9 cellular contexts compared by ENCODE assay signal in genomic region chr20:31515072-31515774, GRCh38. TPM values are rescaled to one million over a fixed set of nuclear protein-coding genes. Genes with fewer than 3 reads are reported as not detected.
DNase-seq lines count a peak whose midpoint lies in the region; ATAC-seq and TF ChIP-seq lines count a peak whose summit lies in the region.
"Had no signal": no experiment of that assay in that cellular context is flagged by ENCODE, and none has a peak within 500 bp of the region (broad histone marks: within the 10 kb centered on the region; RNA-seq: fewer than 3 reads in every experiment).

No MANE protein-coding gene starts in this region.

- H3K9ac ChIP-seq in smooth muscle cell (ENCODE audit: low read depth): peak overlapping the region; percentile 95

- H3K79me2 ChIP-seq in hepatocyte (peaks cover 59% of the 10 kb centered on the region), smooth muscle cell (ENCODE audit: low read depth) (peaks cover 60% of the 10 kb centered on the region)

- no peaks in the 10 kb centered on the region for H3F3A ChIP-seq in smooth muscle cell (ENCODE audit: low read depth)

- no peak for TF ChIP-seq POLR2A in Peyer's patch (IDR thresholded peaks at IDR 0.05)

- no peaks in the 10 kb centered on the region for H3K27me3 ChIP-seq in Peyer's patch
- no peaks in the 10 kb centered on the region for H3K27me3 ChIP-seq in hepatocyte
- H3K27me3 ChIP-seq in smooth muscle cell (ENCODE audit: low read depth): no peaks in the 10 kb centered on the region

- DNase-seq in Peyer's patch (no peak), hepatocyte (ENCODE audit: low spot score) (no peak), smooth muscle cell (lab: John Stamatoyannopoulos, UW; ENCODE audit: unreplicated experiment) (no peak), NCI-H2029 (lab: John Stamatoyannopoulos, UW) (no peak), DMS153 treated with DMSO at 0.1 percent for 48 hours (lab: John Stamatoyannopoulos, UW; ENCODE audit: unreplicated experiment) (no peak)

- H3K4me3 ChIP-seq in Peyer's patch: peak overlapping the region; percentile 56 to 97 (median 94)
- H3K4me3 ChIP-seq in hepatocyte: peak overlapping the region; percentile 89
- peak overlapping the region; percentile 83 for H3K4me3 ChIP-seq in smooth muscle cell

- TF ChIP-seq CTCF in Peyer's patch (IDR thresholded peaks at IDR 0.05) (no peak), hepatocyte (IDR thresholded peaks at IDR 0.05; ENCODE audit: poor library complexity) (no peak), smooth muscle cell (IDR thresholded peaks at IDR 0.05; ENCODE audit: borderline replicate concordance, insufficient read depth, poor library complexity, severe bottlenecking) (no peak)

- H3K4me2 ChIP-seq in hepatocyte: peak overlapping the region; percentile 95
- peak overlapping the region; percentile 96 for H3K4me2 ChIP-seq in smooth muscle cell

- H4K20me1 ChIP-seq in hepatocyte (ENCODE audit: insufficient read depth, poor library complexity, severe bottlenecking) (peaks cover 33% of the 10 kb centered on the region), smooth muscle cell (ENCODE audit: low read depth) (peaks cover 53% of the 10 kb centered on the region)

- H3K4me1 ChIP-seq in Peyer's patch (peaks cover 3 to 33% (median 12%) of the 10 kb centered on the region in 4 donors), hepatocyte (ENCODE audit: insufficient read depth) (peaks cover 26% of the 10 kb centered on the region), smooth muscle cell (ENCODE audit: low read depth) (peaks cover 17% of the 10 kb centered on the region)

- H3K9me3 ChIP-seq in Peyer's patch (no peaks in the 10 kb centered on the region), hepatocyte (ENCODE audit: low read depth) (no peaks in the 10 kb centered on the region), smooth muscle cell (replicated peaks; ENCODE audit: low read depth) (no peaks in the 10 kb centered on the region)

- H3K27ac ChIP-seq in Peyer's patch (peak overlapping the region; percentile 63 to 86 (median 81)), hepatocyte (peak overlapping the region; percentile 83), smooth muscle cell (ENCODE audit: low read depth) (peak overlapping the region; percentile 80)

- ATAC-seq in GM19455 (IDR thresholded peaks at IDR 0.05; ENCODE audit: unreplicated experiment) (peak; percentile 6), GM18498 (IDR thresholded peaks at IDR 0.05; ENCODE audit: unreplicated experiment) (no peak), GM21717 (IDR thresholded peaks at IDR 0.05; ENCODE audit: unreplicated experiment) (no peak)

- WGBS in hepatocyte (ENCODE audit: low lambda C conversion rate, missing lambda C conversion rate): 32% methylated on average over 4 of the region's 4 CpGs
- WGBS in smooth muscle cell (ENCODE audit: low lambda C conversion rate): 28% methylated on average over 4 of the region's 4 CpGs

- H3K9me2 ChIP-seq in hepatocyte (replicated peaks; ENCODE audit: insufficient read depth): no peaks in the 10 kb centered on the region

- peaks cover 0 to 3% (median 0%) of the 10 kb centered on the region in 3 donors for H3K36me3 ChIP-seq in Peyer's patch
- H3K36me3 ChIP-seq in hepatocyte (replicated peaks; ENCODE audit: insufficient read depth, low read depth): no peaks in the 10 kb centered on the region
- H3K36me3 ChIP-seq in smooth muscle cell (ENCODE audit: low read depth): no peaks in the 10 kb centered on the region

- H2AFZ ChIP-seq in hepatocyte: peak overlapping the region; percentile 73
- no peak overlapping the region for H2AFZ ChIP-seq in smooth muscle cell (ENCODE audit: low read depth)

RNA-seq across cellular contexts. Expression of gene HM13, which starts 1.0 kb away (rescaled TPM):
- total RNA-seq in Peyer's patch: 10 to 100 TPM; 38.9 to 97.4 (median 56.3) TPM
- 219 and 228 TPM in 2 replicates for total RNA-seq in hepatocyte
- 460 and 461 TPM in 2 replicates for polyA plus RNA-seq in hepatocyte
- 165 and 210 TPM in 2 replicates for total RNA-seq in smooth muscle cell
- polyA plus RNA-seq in smooth muscle cell: 336 and 397 TPM in 2 replicates

RNA-seq across cellular contexts. Expression of gene REM1, which starts 40.1 kb away (rescaled TPM):
- total RNA-seq in Peyer's patch (1 to 10 TPM in 2 of 4 donors, not detected in 2; 1.4 to 1.7 TPM), hepatocyte (0.08 TPM in 1 of 2 replicates, not detected in the other), smooth muscle cell (0.85 TPM in 1 of 2 replicates, not detected in the other)
- polyA plus RNA-seq in hepatocyte (1.1 TPM in 1 of 2 replicates, not detected in the other), smooth muscle cell (1.1 and 1.4 TPM in 2 replicates)
- total RNA-seq: LHCN-M2 had no signal

RNA-seq across cellular contexts. Expression of gene DEFB124, which starts 40.3 kb away (rescaled TPM):
- total RNA-seq in Peyer's patch (not detected), hepatocyte (not detected in 2 replicates), smooth muscle cell (not detected in 2 replicates)
- polyA plus RNA-seq in hepatocyte (not detected in 2 replicates), smooth muscle cell (not detected in 2 replicates)
- total RNA-seq: LHCN-M2 had no signal
